In genomic region chr22:42688241-42688913, GRCh38 we compare ENCODE assay signal across 1 cellular context.
TF ChIP-seq lines count a peak whose summit lies in the region.

No MANE protein-coding gene starts in this region.

TF ChIP-seq in HepG2, 621 proteins besides CTCF, POLR2A, EP300 and RAD21 (continued from another document and continues in another):
- TF ChIP-seq KIAA2018 (CRISPR knock-in tag; IDR thresholded peaks at IDR 0.05; ENCODE audit: borderline replicate concordance) = no peak
- no peak for TF ChIP-seq REPIN1 (CRISPR knock-in tag; IDR thresholded peaks at IDR 0.05; ENCODE audit: borderline replicate concordance, low read depth)
- no peak for TF ChIP-seq ZNF142 (CRISPR knock-in tag; IDR thresholded peaks at IDR 0.05)
- TF ChIP-seq MAX (IDR thresholded peaks at IDR 0.05) = no peak
- TF ChIP-seq THAP9 (CRISPR knock-in tag; IDR thresholded peaks at IDR 0.05; ENCODE audit: borderline replicate concordance) = no peak
- TF ChIP-seq NFE2L2 (IDR thresholded peaks at IDR 0.05; ENCODE audit: low read length) = no peak
- TF ChIP-seq ZNF44 (CRISPR knock-in tag; IDR thresholded peaks at IDR 0.05) = no peak
- TF ChIP-seq HNF1B (CRISPR knock-in tag; IDR thresholded peaks at IDR 0.05) = peak; percentile 43; the same call in 1 of the 2 replicates
- TF ChIP-seq ZNF75D (CRISPR knock-in tag; IDR thresholded peaks at IDR 0.05; ENCODE audit: borderline replicate concordance) = no peak
- TF ChIP-seq JUND (CRISPR knock-in tag; IDR thresholded peaks at IDR 0.05) = no peak
- no peak for TF ChIP-seq GLI4 (CRISPR knock-in tag; IDR thresholded peaks at IDR 0.05; ENCODE audit: borderline replicate concordance)
- no peak for TF ChIP-seq ZFP36L1 (CRISPR knock-in tag; IDR thresholded peaks at IDR 0.05)
- no peak for TF ChIP-seq MAFK (conservative IDR thresholded peaks at IDR 0.05 in 1 of 2, IDR thresholded peaks at IDR 0.05 in 1 of 2; ENCODE audit: low read length in 2 of 2)
- no peak for TF ChIP-seq ZNF256 (CRISPR knock-in tag; conservative IDR thresholded peaks at IDR 0.05)
- TF ChIP-seq ZNF574 (CRISPR knock-in tag; IDR thresholded peaks at IDR 0.05) = 0 out of 2 replicates have a peak, but pooled peaks have one; percentile 24
- TF ChIP-seq ONECUT2 (CRISPR knock-in tag; IDR thresholded peaks at IDR 0.05) = no peak
- TF ChIP-seq MAZ (IDR thresholded peaks at IDR 0.05; ENCODE audit: borderline replicate concordance, low read depth, low read length) = 0 out of 2 replicates have a peak, but pooled peaks have one; percentile 67
- peak; percentile 81 for TF ChIP-seq MAZ (CRISPR knock-in tag; IDR thresholded peaks at IDR 0.05; ENCODE audit: low read depth)
- TF ChIP-seq ZFYVE20 (CRISPR knock-in tag; IDR thresholded peaks at IDR 0.05; ENCODE audit: borderline replicate concordance, low read depth) = no peak
- no peak for TF ChIP-seq ZNF83 (CRISPR knock-in tag; IDR thresholded peaks at IDR 0.05; ENCODE audit: borderline replicate concordance)
- TF ChIP-seq U2AF1 (optimal IDR thresholded peaks at IDR 0.05; ENCODE audit: low read depth, low read length) = no peak
- TF ChIP-seq ZNF414 (CRISPR knock-in tag; IDR thresholded peaks at IDR 0.05) = no peak
- no peak for TF ChIP-seq SNAPC2 (CRISPR knock-in tag; IDR thresholded peaks at IDR 0.05)
- no peak; the same call in 1 of the 2 replicates for TF ChIP-seq ZNF362 (CRISPR knock-in tag; IDR thresholded peaks at IDR 0.05; ENCODE audit: borderline replicate concordance)
- no peak for TF ChIP-seq NFYC (CRISPR knock-in tag; IDR thresholded peaks at IDR 0.05)
- TF ChIP-seq SRSF9 (IDR thresholded peaks at IDR 0.05; ENCODE audit: borderline replicate concordance, insufficient read depth, low read depth, low read length, poor library complexity, severe bottlenecking) = no peak
- TF ChIP-seq ZNF615 (CRISPR knock-in tag; IDR thresholded peaks at IDR 0.05; ENCODE audit: borderline replicate concordance) = no peak
